33 cellular contexts compared by ENCODE assay signal in genomic region chr15:67611803-67612369, GRCh38.
DNase-seq lines count a peak whose midpoint lies in the region; ATAC-seq and TF ChIP-seq lines count a peak whose summit lies in the region.
"Had no signal": no experiment of that assay in that cellular context is flagged by ENCODE, and none has a peak within 500 bp of the region (broad histone marks: within the 10 kb centered on the region; RNA-seq: fewer than 3 reads in every experiment).

No MANE protein-coding gene starts in this region.

- no peaks in the 10 kb centered on the region for H3K9me3 ChIP-seq in AG04450 (ENCODE audit: control insufficient read depth, insufficient read depth, low read length)
- no peaks in the 10 kb centered on the region for H3K9me3 ChIP-seq in hepatocyte (ENCODE audit: low read depth)
- H3K9me3 ChIP-seq: ascending aorta, colonic mucosa, lower lobe of right lung, MG63, suprapubic skin, upper lobe of right lung had no signal

- H3K4me3 ChIP-seq in AG04450 (ENCODE audit: low read depth, low read length) (no peak overlapping the region), hepatocyte (no peak overlapping the region)
- H3K4me3 ChIP-seq: ascending aorta, cardiac muscle cell, colonic mucosa, lower lobe of right lung, MG63, skin epidermis, suprapubic skin, upper lobe of right lung had no signal

- no peaks in the 10 kb centered on the region for H3K27me3 Mint-ChIP-seq in activated T-helper 17 cell treated with anti-CD3 and anti-CD28 coated beads, Interleukin-2, amount 50 U/mL, for 72 hours
- H3K27me3 Mint-ChIP-seq in mesothelial cell of epicardium (ENCODE audit: low read depth) (no peaks in the 10 kb centered on the region), CD14-positive monocyte (ENCODE audit: low read depth in 3 of 3) (peaks cover 0 to 1% (median 0%) of the 10 kb centered on the region in 3 donors)
- H3K27me3 Mint-ChIP-seq: activated naive CD8-positive, alpha-beta T cell treated with anti-CD3 and anti-CD28 coated beads, Interleukin-2, amount 10 ng/mL, durations not matched to agents 7 days and 5 days; B cell; CD8-positive, alpha-beta memory T cell had no signal

- peaks cover 16% of the 10 kb centered on the region for H3K36me3 Mint-ChIP-seq in activated T-helper 17 cell treated with anti-CD3 and anti-CD28 coated beads, Interleukin-2, amount 50 U/mL, for 72 hours (ENCODE audit: low read depth)
- H3K36me3 Mint-ChIP-seq in mesothelial cell of epicardium (peaks cover 2% of the 10 kb centered on the region), CD14-positive monocyte (peaks cover 12 to 16% of the 10 kb centered on the region in 2 donors)

- no peak overlapping the region for H2AFZ ChIP-seq in hepatocyte

- H3K4me1 Mint-ChIP-seq in activated T-helper 17 cell treated with anti-CD3 and anti-CD28 coated beads, Interleukin-2, amount 50 U/mL, for 72 hours = no peaks in the 10 kb centered on the region
- H3K4me1 Mint-ChIP-seq in mesothelial cell of epicardium (peaks cover 10% of the 10 kb centered on the region), CD14-positive monocyte (no peaks in the 10 kb centered on the region)
- H3K4me1 Mint-ChIP-seq: B cell; CD8-positive, alpha-beta memory T cell had no signal

- H3K9me2 ChIP-seq in hepatocyte (replicated peaks; ENCODE audit: insufficient read depth) = no peaks in the 10 kb centered on the region

- DNase-seq in AG04450 (ENCODE audit: low read depth, low spot score) (peak; percentile 70), hepatocyte (ENCODE audit: low spot score) (peak; percentile 45), mesothelial cell of epicardium (ENCODE audit: low spot score in 2 of 2, unreplicated experiment in 2 of 2) (no peak), NCI-H1694 (lab: John Stamatoyannopoulos, UW) (no peak), NCI-H526 (lab: John Stamatoyannopoulos, UW) (no peak), CD14-positive monocyte (ENCODE audit: low spot score) (no peak), RPMI8226 (no peak)
- DNase-seq: activated CD4-positive, alpha-beta T cell treated with anti-CD3 and anti-CD28 coated beads for 4 hours; activated gamma-delta T cell treated with Interleukin-2 at 50 U/mL for 16 hours; activated naive CD8-positive, alpha-beta T cell treated with anti-CD3 and anti-CD28 coated beads, Interleukin-2, amount 10 ng/mL, durations not matched to agents 7 days and 5 days; CD8-positive, alpha-beta memory T cell; colonic mucosa; DMS 273 treated with DMSO at 0.1 percent for 48 hours; effector CD4-positive, alpha-beta T cell; GOT3; KG1; lower lobe of right lung; MG63; NCI-H2029; NCI-H524 treated with DMSO at 0.1 percent for 48 hours; nephron progenitor cell; SHP77 treated with DMSO at 0.1 percent for 48 hours; stimulated activated naive CD4-positive, alpha-beta T cell; upper lobe of right lung had no signal

- POLR2A ChIA-PET in AG04450 (lab: Yijun Ruan, JAX) = interaction anchor here (0.6 to 1.3 kb wide), 6 partner anchors 18 to 434 kb away, joined by 3 to 6 read pairs (median 4); partner anchors contain the start of gene MAP2K5

- H3K9me3 Mint-ChIP-seq in activated T-helper 17 cell treated with anti-CD3 and anti-CD28 coated beads, Interleukin-2, amount 50 U/mL, for 72 hours = no peaks in the 10 kb centered on the region
- no peaks in the 10 kb centered on the region for H3K9me3 Mint-ChIP-seq in mesothelial cell of epicardium
- no peaks in the 10 kb centered on the region for H3K9me3 Mint-ChIP-seq in CD14-positive monocyte
- H3K9me3 Mint-ChIP-seq: activated naive CD8-positive, alpha-beta T cell treated with anti-CD3 and anti-CD28 coated beads, Interleukin-2, amount 10 ng/mL, durations not matched to agents 7 days and 5 days; CD8-positive, alpha-beta memory T cell; nephron progenitor cell; T-helper 2 cell treated with Interferon-gamma antibody and Interleukin-4, amounts not matched to agents 5 μg/mL and 100 μg/mL, for 36 hours had no signal

- ATAC-seq in activated T-helper 17 cell treated with anti-CD3 and anti-CD28 coated beads, Interleukin-2, amount 50 U/mL, for 72 hours (replicated peaks) = no peak
- ATAC-seq: lower lobe of right lung, upper lobe of right lung had no signal

- H3K27me3 ChIP-seq in AG04450 (ENCODE audit: control insufficient read depth, insufficient read depth, low read length) (no peaks in the 10 kb centered on the region), hepatocyte (no peaks in the 10 kb centered on the region)
- H3K27me3 ChIP-seq: ascending aorta, colonic mucosa, suprapubic skin, upper lobe of right lung had no signal

- H3K4me3 Mint-ChIP-seq in activated T-helper 17 cell treated with anti-CD3 and anti-CD28 coated beads, Interleukin-2, amount 50 U/mL, for 72 hours = no peak overlapping the region
- no peak overlapping the region for H3K4me3 Mint-ChIP-seq in mesothelial cell of epicardium
- H3K4me3 Mint-ChIP-seq in CD14-positive monocyte = no peak overlapping the region
- H3K4me3 Mint-ChIP-seq: activated naive CD8-positive, alpha-beta T cell treated with anti-CD3 and anti-CD28 coated beads, Interleukin-2, amount 10 ng/mL, durations not matched to agents 7 days and 5 days; B cell; CD8-positive, alpha-beta memory T cell; nephron progenitor cell; T-helper 2 cell treated with Interferon-gamma antibody and Interleukin-4, amounts not matched to agents 5 μg/mL and 100 μg/mL, for 36 hours had no signal

- CTCF ChIA-PET in AG04450 (lab: Charles Lee) = no interaction called here

- TF ChIP-seq CTCF in AG04450 (IDR thresholded peaks at IDR 0.05; ENCODE audit: low read depth, low read length) (no peak), hepatocyte (IDR thresholded peaks at IDR 0.05; ENCODE audit: poor library complexity) (no peak), mesothelial cell of epicardium (IDR thresholded peaks at IDR 0.05; ENCODE audit: unreplicated experiment) (no peak), CD14-positive monocyte (IDR thresholded peaks at IDR 0.05) (no peak)

- WGBS in hepatocyte (ENCODE audit: low lambda C conversion rate, missing lambda C conversion rate) = 54% methylated on average over 2 of the region's 2 CpGs

- H3K4me1 ChIP-seq in hepatocyte (ENCODE audit: insufficient read depth) = peaks cover 8% of the 10 kb centered on the region
- H3K4me1 ChIP-seq: ascending aorta, lower lobe of right lung, suprapubic skin, upper lobe of right lung had no signal

- no peak overlapping the region for H3K27ac ChIP-seq in AG04450 (ENCODE audit: low read depth, low read length)
- peak overlapping the region; percentile 57 for H3K27ac ChIP-seq in hepatocyte
- H3K27ac ChIP-seq: ascending aorta, cardiac muscle cell, colonic mucosa, epithelial cell of prostate, lower lobe of right lung, skin epidermis, suprapubic skin, upper lobe of right lung, VCaP had no signal

- H3K27ac Mint-ChIP-seq in activated T-helper 17 cell treated with anti-CD3 and anti-CD28 coated beads, Interleukin-2, amount 50 U/mL, for 72 hours = peak overlapping the region; percentile 19
- H3K27ac Mint-ChIP-seq in mesothelial cell of epicardium (peak overlapping the region; percentile 8), CD14-positive monocyte (peak overlapping the region in 1 of 7 donors; percentile 50)
- H3K27ac Mint-ChIP-seq: activated naive CD8-positive, alpha-beta T cell treated with anti-CD3 and anti-CD28 coated beads, Interleukin-2, amount 10 ng/mL, durations not matched to agents 7 days and 5 days; B cell; CD8-positive, alpha-beta memory T cell; nephron progenitor cell; T-helper 2 cell treated with Interferon-gamma antibody and Interleukin-4, amounts not matched to agents 5 μg/mL and 100 μg/mL, for 36 hours had no signal

- H4K20me1 ChIP-seq in hepatocyte (ENCODE audit: insufficient read depth, poor library complexity, severe bottlenecking) = no peaks in the 10 kb centered on the region

- no peaks in the 10 kb centered on the region for H3K79me2 ChIP-seq in hepatocyte

- H3K4me2 ChIP-seq in hepatocyte = peak overlapping the region; percentile 24

- H3K36me3 ChIP-seq in hepatocyte (replicated peaks; ENCODE audit: insufficient read depth, low read depth) = no peaks in the 10 kb centered on the region
- H3K36me3 ChIP-seq: ascending aorta, cardiac muscle cell, colonic mucosa, lower lobe of right lung, MG63, suprapubic skin, upper lobe of right lung had no signal

- intact Hi-C loops in CD14-positive monocyte (cut with micrococcal nuclease) = no loop called here

Comparison
In these comparisons a context has a peak if more than half of its experiments do, and no peak if none do; other contexts are left out.
1. DNase-seq: peak in AG04450 (single experiment) and hepatocyte (single experiment); none in mesothelial cell of epicardium (0 of 2), NCI-H1694 (single experiment), NCI-H526 (0 of 2), CD14-positive monocyte (single experiment) and RPMI8226 (single experiment).